8 cellular contexts compared by ENCODE assay signal in genomic region chr2:57549642-57550102, GRCh38.
DNase-seq lines count a peak whose midpoint lies in the region; ATAC-seq and TF ChIP-seq lines count a peak whose summit lies in the region.

No MANE protein-coding gene starts in this region.

- H3K4me3 ChIP-seq in GM12865 (ENCODE audit: low read depth, low read length), result no peak overlapping the region
- H3K4me3 ChIP-seq in LNCaP clone FGC (ENCODE audit: low read depth, low read length), result no peak overlapping the region
- H3K4me3 ChIP-seq in smooth muscle cell, result no peak overlapping the region

- peaks cover 4% of the 10 kb centered on the region for H3K9me3 Mint-ChIP-seq in activated T-helper 17 cell treated with anti-CD3 and anti-CD28 coated beads, Interleukin-2, amount 50 U/mL, for 72 hours

- peak; percentile 66 for ATAC-seq in GM21786 (IDR thresholded peaks at IDR 0.05; ENCODE audit: unreplicated experiment)
- peak; percentile 28 for ATAC-seq in activated T-helper 17 cell treated with anti-CD3 and anti-CD28 coated beads, Interleukin-2, amount 50 U/mL, for 72 hours (replicated peaks)

- 45% methylated on average over 5 of the region's 5 CpGs for WGBS in smooth muscle cell (ENCODE audit: low lambda C conversion rate)

- no peak overlapping the region for H2AFZ ChIP-seq in smooth muscle cell (ENCODE audit: low read depth)

- no peaks in the 10 kb centered on the region for H3K4me1 ChIP-seq in smooth muscle cell (ENCODE audit: low read depth)

- TF ChIP-seq CTCF in GM12865 (IDR thresholded peaks at IDR 0.05; ENCODE audit: insufficient read depth, low read depth, low read length, missing control alignments) (peak; percentile 33), LNCaP clone FGC (IDR thresholded peaks at IDR 0.05; ENCODE audit: control insufficient read depth, extremely low read depth, insufficient read depth) (peak; percentile 42), smooth muscle cell (IDR thresholded peaks at IDR 0.05; ENCODE audit: borderline replicate concordance, insufficient read depth, poor library complexity, severe bottlenecking) (peak; percentile 34)

- H3K36me3 Mint-ChIP-seq in activated T-helper 17 cell treated with anti-CD3 and anti-CD28 coated beads, Interleukin-2, amount 50 U/mL, for 72 hours (ENCODE audit: low read depth), result no peaks in the 10 kb centered on the region

- H3K79me2 ChIP-seq in smooth muscle cell (ENCODE audit: low read depth), result no peaks in the 10 kb centered on the region

- H3F3A ChIP-seq in smooth muscle cell (ENCODE audit: low read depth), result no peaks in the 10 kb centered on the region

- H3K9me3 ChIP-seq in smooth muscle cell (replicated peaks; ENCODE audit: low read depth), result no peaks in the 10 kb centered on the region

- no peak overlapping the region for H3K27ac Mint-ChIP-seq in activated T-helper 17 cell treated with anti-CD3 and anti-CD28 coated beads, Interleukin-2, amount 50 U/mL, for 72 hours

- no peaks in the 10 kb centered on the region for H3K4me1 Mint-ChIP-seq in activated T-helper 17 cell treated with anti-CD3 and anti-CD28 coated beads, Interleukin-2, amount 50 U/mL, for 72 hours

- DNase-seq in GM12865 (ENCODE audit: low read depth) (peak; percentile 32), LNCaP clone FGC (ENCODE audit: low read depth) (no peak), smooth muscle cell (lab: John Stamatoyannopoulos, UW; ENCODE audit: unreplicated experiment) (no peak), islet precursor cell (no peak)
- DNase-seq in stimulated activated CD8-positive, alpha-beta memory T cell treated with anti-CD3 and anti-CD28 coated beads, Interleukin-4, amount 100 ng/mL, for 48 hours, result no peak
- DNase-seq in stimulated activated naive CD4-positive, alpha-beta T cell treated with Interleukin-2 at 50 U/mL for 16 hours (lab: John Stamatoyannopoulos, UW), result no peak

- H4K20me1 ChIP-seq in smooth muscle cell (ENCODE audit: low read depth), result no peaks in the 10 kb centered on the region

- no peaks in the 10 kb centered on the region for H3K36me3 ChIP-seq in smooth muscle cell (ENCODE audit: low read depth)

- H3K27me3 ChIP-seq in smooth muscle cell (ENCODE audit: low read depth), result no peaks in the 10 kb centered on the region

- H3K4me3 Mint-ChIP-seq in activated T-helper 17 cell treated with anti-CD3 and anti-CD28 coated beads, Interleukin-2, amount 50 U/mL, for 72 hours, result no peak overlapping the region

- no peaks in the 10 kb centered on the region for H3K27me3 Mint-ChIP-seq in activated T-helper 17 cell treated with anti-CD3 and anti-CD28 coated beads, Interleukin-2, amount 50 U/mL, for 72 hours

- no peak overlapping the region for H3K9ac ChIP-seq in smooth muscle cell (ENCODE audit: low read depth)

- H3K27ac ChIP-seq in smooth muscle cell (ENCODE audit: low read depth), result no peak overlapping the region

- H3K4me2 ChIP-seq in smooth muscle cell, result no peak overlapping the region
